ENCODE assay signal across 21 cellular contexts in the genomic region with DNA sequence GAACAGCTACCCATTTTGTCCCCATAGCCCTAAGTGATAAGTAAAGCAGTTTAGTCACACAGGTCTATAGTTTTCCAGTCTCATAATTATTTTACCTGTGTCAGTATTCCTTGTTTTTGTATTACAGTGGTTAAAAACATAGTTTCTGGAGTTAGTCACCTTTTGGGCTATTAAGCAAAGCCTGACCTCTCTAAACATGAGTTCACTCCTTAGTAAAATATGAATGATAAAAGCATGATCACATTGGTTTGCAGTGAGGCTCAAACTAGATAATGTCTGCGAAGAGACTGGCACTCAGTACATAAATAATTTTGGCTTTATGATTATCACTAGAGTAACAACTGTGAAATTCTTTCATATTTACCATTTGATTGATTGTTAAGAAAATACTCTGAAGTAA.
"Had no signal": no experiment of that assay in that cellular context is flagged by ENCODE, and none has a peak within 500 bp of the region (broad histone marks: within the 10 kb centered on the region; RNA-seq: fewer than 3 reads in every experiment).

No MANE protein-coding gene starts in this region.

- H3K27ac ChIP-seq: HL-60, KMS-11, RWPE1 had no signal

- H3K4me1 Mint-ChIP-seq: IgD-negative memory B cell had no signal

- H3K4me3 Mint-ChIP-seq: IgD-negative memory B cell had no signal

- H3K4me3 ChIP-seq: K562 had no signal

- DNase-seq: Kasumi-1, MV-4-11, NCI-H1048, NCI-H1105, NCI-H1417, NCI-H1436 treated with DMSO at 0.1 percent for 48 hours, NCI-H1694, NCI-H187 treated with DMSO at 0.1 percent for 48 hours, NCI-H2029 treated with DMSO at 0.1 percent for 48 hours, NCI-H2171 treated with DMSO at 0.1 percent for 48 hours, NCI-H524 treated with DMSO at 0.1 percent for 48 hours, NCI-H69, NCI-H774, SHP77, SK-N-SH, SW 1271 had no signal

- H3K27ac Mint-ChIP-seq: IgD-negative memory B cell had no signal

- H3K9ac ChIP-seq: KMS-11, SK-N-SH had no signal

- H3K4me2 ChIP-seq: KMS-11, SK-N-SH had no signal

- H3K27me3 Mint-ChIP-seq: IgD-negative memory B cell had no signal

- H3K9me3 ChIP-seq: SK-N-SH had no signal
